Comparison of ENCODE assay signal across 12 cellular contexts in genomic region chr16:3770530-3770929, GRCh38.
"Had no signal": no experiment of that assay in that cellular context is flagged by ENCODE, and none has a peak within 500 bp of the region (broad histone marks: within the 10 kb centered on the region; RNA-seq: fewer than 3 reads in every experiment).

No MANE protein-coding gene starts in this region.

- H3K27ac Mint-ChIP-seq: activated CD8-positive, alpha-beta memory T cell treated with anti-CD3 and anti-CD28 coated beads, Interleukin-2, amount 10 ng/mL, durations not matched to agents 7 days and 5 days; activated naive CD4-positive, alpha-beta T cell treated with anti-CD3 and anti-CD28 coated beads for 36 hours; stimulated activated naive CD8-positive, alpha-beta T cell treated with anti-CD3 and anti-CD28 coated beads, Interleukin-15, Interleukin-2, amounts not matched to agents 100 ng/mL and 50 ng/mL, for 24 hours had no signal

- H3K4me3 ChIP-seq: mucosa of descending colon had no signal

- DNase-seq: activated CD4-positive, alpha-beta T cell treated with anti-CD3 and anti-CD28 coated beads, Interleukin-2, amount 50 U/mL, for 4 hours; activated CD4-positive, CD25-positive, alpha-beta regulatory T cell treated with anti-CD3 and anti-CD28 coated beads, Interleukin-2, amount 50 U/mL, for 72 hours; activated CD8-positive, alpha-beta memory T cell treated with anti-CD3 and anti-CD28 coated beads, Interleukin-2, amount 10 ng/mL, durations not matched to agents 7 days and 5 days; activated naive CD4-positive, alpha-beta T cell treated with anti-CD3 and anti-CD28 coated beads for 36 hours; central memory CD4-positive, alpha-beta T cell; effector memory CD8-positive, alpha-beta T cell; erythroblast; mucosa of descending colon; naive thymus-derived CD8-positive, alpha-beta T cell; stimulated activated CD4-positive, alpha-beta T cell treated with anti-CD3 and anti-CD28 coated beads, Interleukin-2, amount 100 ng/mL, for 48 hours had no signal

- H3K4me3 Mint-ChIP-seq: activated CD8-positive, alpha-beta memory T cell treated with anti-CD3 and anti-CD28 coated beads, Interleukin-2, amount 10 ng/mL, durations not matched to agents 7 days and 5 days; activated naive CD4-positive, alpha-beta T cell treated with anti-CD3 and anti-CD28 coated beads for 36 hours; effector memory CD8-positive, alpha-beta T cell; stimulated activated naive CD8-positive, alpha-beta T cell treated with anti-CD3 and anti-CD28 coated beads, Interleukin-15, Interleukin-2, amounts not matched to agents 100 ng/mL and 50 ng/mL, for 24 hours had no signal

- H3K9me3 Mint-ChIP-seq: activated naive CD4-positive, alpha-beta T cell treated with anti-CD3 and anti-CD28 coated beads for 36 hours; effector memory CD8-positive, alpha-beta T cell; naive thymus-derived CD8-positive, alpha-beta T cell; stimulated activated naive CD8-positive, alpha-beta T cell treated with anti-CD3 and anti-CD28 coated beads, Interleukin-15, Interleukin-2, amounts not matched to agents 100 ng/mL and 50 ng/mL, for 24 hours had no signal

- H3K27me3 Mint-ChIP-seq: activated CD8-positive, alpha-beta memory T cell treated with anti-CD3 and anti-CD28 coated beads, Interleukin-2, amount 10 ng/mL, durations not matched to agents 7 days and 5 days; effector memory CD8-positive, alpha-beta T cell; naive thymus-derived CD8-positive, alpha-beta T cell; stimulated activated naive CD8-positive, alpha-beta T cell treated with anti-CD3 and anti-CD28 coated beads, Interleukin-15, Interleukin-2, amounts not matched to agents 100 ng/mL and 50 ng/mL, for 24 hours had no signal

- H3K9me3 ChIP-seq: mucosa of descending colon had no signal

- FAIRE-seq: urothelium cell line had no signal

- ATAC-seq: activated CD8-positive, alpha-beta memory T cell treated with anti-CD3 and anti-CD28 coated beads, Interleukin-2, amount 10 ng/mL, durations not matched to agents 7 days and 5 days; effector memory CD8-positive, alpha-beta T cell; mucosa of descending colon; naive thymus-derived CD8-positive, alpha-beta T cell had no signal
